Comparison of ENCODE assay signal across 9 cellular contexts in genomic region chr11:925158-925495, GRCh38. TPM values are rescaled to one million over a fixed set of nuclear protein-coding genes. Genes with fewer than 3 reads are reported as not detected.
DNase-seq lines count a peak whose midpoint lies in the region; ATAC-seq and TF ChIP-seq lines count a peak whose summit lies in the region.
"Had no signal": no experiment of that assay in that cellular context is flagged by ENCODE, and none has a peak within 500 bp of the region (broad histone marks: within the 10 kb centered on the region; RNA-seq: fewer than 3 reads in every experiment).

No MANE protein-coding gene starts in this region.

- H3K4me1 Mint-ChIP-seq in stimulated activated effector memory CD8-positive, alpha-beta T cell treated with anti-CD3 and anti-CD28 coated beads, Interleukin-12 subunit alpha, Interleukin-12 subunit beta, amount 100 ng/mL, for 72 hours = peaks cover 26% of the 10 kb centered on the region
- peaks cover 6% of the 10 kb centered on the region for H3K4me1 Mint-ChIP-seq in activated T-helper 17 cell treated with anti-CD3 and anti-CD28 coated beads, Interleukin-2, amount 50 U/mL, for 72 hours

- no peak for TF ChIP-seq POLR2A in HCT116 (IDR thresholded peaks at IDR 0.05; ENCODE audit: borderline replicate concordance, extremely low read depth, insufficient read depth, insufficient read length)

- POLR2A ChIA-PET in HCT116 (lab: Charles Lee) = no interaction called here

- no peaks in the 10 kb centered on the region for H3K9me3 Mint-ChIP-seq in stimulated activated effector memory CD8-positive, alpha-beta T cell treated with anti-CD3 and anti-CD28 coated beads, Interleukin-12 subunit alpha, Interleukin-12 subunit beta, amount 100 ng/mL, for 72 hours
- H3K9me3 Mint-ChIP-seq in activated T-helper 17 cell treated with anti-CD3 and anti-CD28 coated beads, Interleukin-2, amount 50 U/mL, for 72 hours = no peaks in the 10 kb centered on the region

- H3K9me3 ChIP-seq in HCT116 (ENCODE audit: control insufficient read depth in 1 of 2, insufficient read depth in 1 of 2, low read depth in 1 of 2, low read length in 2 of 2) = no peaks in the 10 kb centered on the region
- H3K9me3 ChIP-seq in subcutaneous abdominal adipose tissue (ENCODE audit: control insufficient read depth in 5 of 5, low read length in 5 of 5) = no peaks in the 10 kb centered on the region

- DNase-seq in HCT116 (ENCODE audit: low read depth, low spot score) (no peak), DMS79 (lab: John Stamatoyannopoulos, UW) (no peak)
- no peak for DNase-seq in stimulated activated effector memory CD8-positive, alpha-beta T cell treated with anti-CD3 and anti-CD28 coated beads, Interleukin-12 subunit alpha, Interleukin-12 subunit beta, amount 100 ng/mL, for 72 hours (ENCODE audit: low spot score in 2 of 2)
- no peak for DNase-seq in effector CD4-positive, alpha-beta T cell

- H4K20me1 ChIP-seq in HCT116 (ENCODE audit: insufficient read depth) = no peaks in the 10 kb centered on the region; the same call in 1 of the 2 replicates

- H3K4me3 Mint-ChIP-seq in stimulated activated effector memory CD8-positive, alpha-beta T cell treated with anti-CD3 and anti-CD28 coated beads, Interleukin-12 subunit alpha, Interleukin-12 subunit beta, amount 100 ng/mL, for 72 hours = no peak overlapping the region
- H3K4me3 Mint-ChIP-seq in activated T-helper 17 cell treated with anti-CD3 and anti-CD28 coated beads, Interleukin-2, amount 50 U/mL, for 72 hours = no peak overlapping the region
- H3K4me3 Mint-ChIP-seq: activated CD8-positive, alpha-beta memory T cell treated with anti-CD3 and anti-CD28 coated beads, Interleukin-2, amount 10 ng/mL, durations not matched to agents 7 days and 5 days had no signal

- no peak for TF ChIP-seq RAD21 in HCT116 (IDR thresholded peaks at IDR 0.05; ENCODE audit: low read depth)

- H2AFZ ChIP-seq in HCT116 (ENCODE audit: low read depth, low read length, poor library complexity, severe bottlenecking) = no peak overlapping the region

- H3K27ac ChIP-seq in HCT116 (ENCODE audit: low read depth, low read length) (peak overlapping the region; percentile 77; the same call in 1 of the 2 replicates), angular gyrus (ENCODE audit: low read depth, low read length) (peak overlapping the region; percentile 40), subcutaneous abdominal adipose tissue (ENCODE audit: low read depth, low read length) (peak overlapping the region; percentile 30)

- H3K27me3 ChIP-seq in HCT116 (ENCODE audit: insufficient read depth, low read length) (no peaks in the 10 kb centered on the region), subcutaneous abdominal adipose tissue (ENCODE audit: control insufficient read depth in 5 of 5, insufficient read depth in 4 of 5, low read length in 5 of 5) (no peaks in the 10 kb centered on the region)

- no peak overlapping the region for H3K27ac Mint-ChIP-seq in stimulated activated effector memory CD8-positive, alpha-beta T cell treated with anti-CD3 and anti-CD28 coated beads, Interleukin-12 subunit alpha, Interleukin-12 subunit beta, amount 100 ng/mL, for 72 hours
- no peak overlapping the region for H3K27ac Mint-ChIP-seq in activated T-helper 17 cell treated with anti-CD3 and anti-CD28 coated beads, Interleukin-2, amount 50 U/mL, for 72 hours
- H3K27ac Mint-ChIP-seq: activated CD8-positive, alpha-beta memory T cell treated with anti-CD3 and anti-CD28 coated beads, Interleukin-2, amount 10 ng/mL, durations not matched to agents 7 days and 5 days had no signal

- no peak for ATAC-seq in HCT116
- ATAC-seq in stimulated activated effector memory CD8-positive, alpha-beta T cell treated with anti-CD3 and anti-CD28 coated beads, Interleukin-12 subunit alpha, Interleukin-12 subunit beta, amount 100 ng/mL, for 72 hours = no peak
- ATAC-seq in activated T-helper 17 cell treated with anti-CD3 and anti-CD28 coated beads, Interleukin-2, amount 50 U/mL, for 72 hours (replicated peaks) = no peak

- peaks cover 0 to 29% of the 10 kb centered on the region in 2 experiments; a peak in 2 of 4 replicates for H3K4me1 ChIP-seq in HCT116 (ENCODE audit: control insufficient read depth in 1 of 2, insufficient read depth in 2 of 2, low read length in 2 of 2)
- H3K4me1 ChIP-seq in subcutaneous abdominal adipose tissue (ENCODE audit: control insufficient read depth in 5 of 5, insufficient read depth in 5 of 5, low read length in 5 of 5) = peaks cover 2 to 47% (median 44%) of the 10 kb centered on the region in 5 donors

- H3K79me2 ChIP-seq in HCT116 (ENCODE audit: insufficient read depth, low read length) = peaks cover 40% of the 10 kb centered on the region

- BruUV-seq in HCT116 (replicated peaks; lab: Mats Ljungman, UMichigan) = no TSS peak

- TF ChIP-seq CTCF in HCT116 (IDR thresholded peaks at IDR 0.05 in 2 of 3, conservative IDR thresholded peaks at IDR 0.05 in 1 of 3; ENCODE audit: borderline replicate concordance in 1 of 3, insufficient read depth in 1 of 3, low read depth in 2 of 3, low read length in 2 of 3) = no peak

- peaks cover 20% of the 10 kb centered on the region for H3K36me3 Mint-ChIP-seq in stimulated activated effector memory CD8-positive, alpha-beta T cell treated with anti-CD3 and anti-CD28 coated beads, Interleukin-12 subunit alpha, Interleukin-12 subunit beta, amount 100 ng/mL, for 72 hours
- peaks cover 20% of the 10 kb centered on the region for H3K36me3 Mint-ChIP-seq in activated T-helper 17 cell treated with anti-CD3 and anti-CD28 coated beads, Interleukin-2, amount 50 U/mL, for 72 hours (ENCODE audit: low read depth)

- RAD21 ChIA-PET in HCT116 (lab: Charles Lee; ENCODE audit: low non-redundant PET in 1 of 2, low total read pairs in 2 of 2, uncharacterized antibody in 2 of 2, unreplicated experiment in 2 of 2) = no interaction called here

- no peak overlapping the region for H3K9ac ChIP-seq in HCT116 (ENCODE audit: low read length)
- H3K9ac ChIP-seq in subcutaneous abdominal adipose tissue (ENCODE audit: low read length in 5 of 5) = no peak overlapping the region

- peak overlapping the region; percentile 52 for H3K4me2 ChIP-seq in HCT116 (ENCODE audit: low read length)

- H3K4me3 ChIP-seq in HCT116 (replicated peaks in 1 of 2; ENCODE audit: low read depth in 1 of 2, low read length in 2 of 2) (peak overlapping the region in 1 of 2 experiments; percentile 25; a peak in 1 of 4 replicates), iPS-11a (ENCODE audit: low read depth, low read length) (peak overlapping the region; percentile 4), subcutaneous abdominal adipose tissue (ENCODE audit: low read depth in 1 of 5, low read length in 5 of 5) (peak overlapping the region in 3 of 5 donors; percentile 32 to 80 (median 50))

- no peaks in the 10 kb centered on the region for H3K27me3 Mint-ChIP-seq in activated T-helper 17 cell treated with anti-CD3 and anti-CD28 coated beads, Interleukin-2, amount 50 U/mL, for 72 hours
- H3K27me3 Mint-ChIP-seq: activated CD8-positive, alpha-beta memory T cell treated with anti-CD3 and anti-CD28 coated beads, Interleukin-2, amount 10 ng/mL, durations not matched to agents 7 days and 5 days had no signal

- CTCF ChIA-PET in HCT116 (lab: Charles Lee) = interaction anchor here (0.6 to 1.4 kb wide), 4 partner anchors 9 to 126 kb away, joined by 3 to 7 read pairs (median 4); partner anchors contain the start of gene CHID1

- H3K36me3 ChIP-seq in HCT116 (ENCODE audit: control insufficient read depth in 1 of 2, insufficient read depth in 2 of 2, low read length in 2 of 2) (peaks cover 5 to 17% of the 10 kb centered on the region in 2 experiments; a peak in 2 of 4 replicates), subcutaneous abdominal adipose tissue (ENCODE audit: control insufficient read depth in 5 of 5, insufficient read depth in 5 of 5, low read length in 5 of 5) (peaks cover 0 to 17% (median 3%) of the 10 kb centered on the region in 5 donors)

- intact Hi-C loops in HCT116 (cut with micrococcal nuclease) = loop anchor here (5.0 kb wide), 1 partner anchor 137 kb away; no protein-coding TSS in a partner anchor

- no peaks in the 10 kb centered on the region for H3K9me2 ChIP-seq in HCT116 (ENCODE audit: insufficient read depth)

TF ChIP-seq in HCT116, 20 proteins besides CTCF, POLR2A, EP300 and RAD21:
- TF ChIP-seq ZNF274 (IDR thresholded peaks at IDR 0.05; ENCODE audit: low read depth, low read length) (no peak), EGR1 (IDR thresholded peaks at IDR 0.05; ENCODE audit: low read depth) (no peak), ELF1 (IDR thresholded peaks at IDR 0.05; ENCODE audit: borderline replicate concordance, low read depth) (no peak), TCF7L2 (IDR thresholded peaks at IDR 0.05; ENCODE audit: borderline replicate concordance, extremely low read depth, insufficient read depth, insufficient read length) (no peak), EZH2phosphoT487 (IDR thresholded peaks at IDR 0.05; ENCODE audit: borderline replicate concordance) (no peak)
- TF ChIP-seq, protein P1, sequence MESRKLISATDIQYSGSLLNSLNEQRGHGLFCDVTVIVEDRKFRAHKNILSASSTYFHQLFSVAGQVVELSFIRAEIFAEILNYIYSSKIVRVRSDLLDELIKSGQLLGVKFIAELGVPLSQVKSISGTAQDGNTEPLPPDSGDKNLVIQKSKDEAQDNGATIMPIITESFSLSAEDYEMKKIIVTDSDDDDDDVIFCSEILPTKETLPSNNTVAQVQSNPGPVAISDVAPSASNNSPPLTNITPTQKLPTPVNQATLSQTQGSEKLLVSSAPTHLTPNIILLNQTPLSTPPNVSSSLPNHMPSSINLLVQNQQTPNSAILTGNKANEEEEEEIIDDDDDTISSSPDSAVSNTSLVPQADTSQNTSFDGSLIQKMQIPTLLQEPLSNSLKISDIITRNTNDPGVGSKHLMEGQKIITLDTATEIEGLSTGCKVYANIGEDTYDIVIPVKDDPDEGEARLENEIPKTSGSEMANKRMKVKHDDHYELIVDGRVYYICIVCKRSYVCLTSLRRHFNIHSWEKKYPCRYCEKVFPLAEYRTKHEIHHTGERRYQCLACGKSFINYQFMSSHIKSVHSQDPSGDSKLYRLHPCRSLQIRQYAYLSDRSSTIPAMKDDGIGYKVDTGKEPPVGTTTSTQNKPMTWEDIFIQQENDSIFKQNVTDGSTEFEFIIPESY (IDR thresholded peaks at IDR 0.05; ENCODE audit: extremely low read depth, insufficient replicate concordance, low read length) = no peak
- TF ChIP-seq, protein P2, sequence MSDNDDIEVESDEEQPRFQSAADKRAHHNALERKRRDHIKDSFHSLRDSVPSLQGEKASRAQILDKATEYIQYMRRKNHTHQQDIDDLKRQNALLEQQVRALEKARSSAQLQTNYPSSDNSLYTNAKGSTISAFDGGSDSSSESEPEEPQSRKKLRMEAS (IDR thresholded peaks at IDR 0.05) = no peak

RNA-seq across cellular contexts. Expression of gene AP2A2, which starts 0.5 kb away (rescaled TPM):
- 55.5 TPM for total RNA-seq in HCT116 (2021; ENCODE audit: unreplicated experiment)
- 53.0 and 60.8 TPM in 2 replicates for polyA plus RNA-seq in HCT116 (2012)
- total RNA-seq in activated T-helper 17 cell treated with anti-CD3 and anti-CD28 coated beads, Interleukin-2, amount 50 U/mL, for 72 hours = 10 to 100 TPM; 69.1 to 76.2 TPM

RNA-seq across cellular contexts. Expression of gene CHID1, which starts 14.5 kb away (rescaled TPM):
- total RNA-seq in HCT116 (2021; ENCODE audit: unreplicated experiment) = 102 TPM
- 92.1 and 103 TPM in 2 replicates for polyA plus RNA-seq in HCT116 (2012)
- total RNA-seq in activated T-helper 17 cell treated with anti-CD3 and anti-CD28 coated beads, Interleukin-2, amount 50 U/mL, for 72 hours = 10 to 100 TPM; 71.9 to 72.6 TPM
